ENCODE assay signal across 12 cellular contexts in genomic region chr5:161751265-161751664, GRCh38.
A peak's percentile ranks its signal among the peaks of the same experiment; 100 is the strongest.
DNase-seq lines count a peak whose midpoint lies in the region; TF ChIP-seq lines count a peak whose summit lies in the region.
"Had no signal": no experiment of that assay in that cellular context is flagged by ENCODE, and none has a peak within 500 bp of the region (broad histone marks: within the 10 kb centered on the region; RNA-seq: fewer than 3 reads in every experiment).

No MANE protein-coding gene starts in this region.

- DNase-seq in H4 (ENCODE audit: low spot score) (peak; percentile 6), NB4 (ENCODE audit: low read depth) (peak; percentile 4), endodermal cell (peak; percentile 61), iPS-NIHi11 (ENCODE audit: low spot score) (no peak), Ammon's horn (ENCODE audit: low spot score) (no peak), colonic mucosa (no peak)
- DNase-seq: Calu3, DMS 273 treated with DMSO at 0.1 percent for 48 hours, GOT3, KBM-7 had no signal

- H3K27ac Mint-ChIP-seq in endodermal cell, result no peak overlapping the region

- H3K27ac ChIP-seq in endodermal cell (ENCODE audit: low read depth, low read length) (no peak overlapping the region), colonic mucosa (no peak overlapping the region)
- H3K27ac ChIP-seq: BLaER1, HL-60 had no signal

- H3K9me3 Mint-ChIP-seq in endodermal cell, result peaks cover 2% of the 10 kb centered on the region

- H3K4me1 ChIP-seq in endodermal cell (ENCODE audit: control insufficient read depth, insufficient read depth, low read length) (no peaks in the 10 kb centered on the region), colonic mucosa (no peaks in the 10 kb centered on the region)
- H3K4me1 ChIP-seq: BLaER1 had no signal

- TF ChIP-seq CTCF in NB4 (IDR thresholded peaks at IDR 0.05; ENCODE audit: low read depth, low read length), result no peak
- peak; percentile 19 for TF ChIP-seq CTCF in endodermal cell (conservative IDR thresholded peaks at IDR 0.05)
- TF ChIP-seq CTCF in colonic mucosa (IDR thresholded peaks at IDR 0.05), result no peak

- intact Hi-C loops in colonic mucosa (cut with DNase I), result no loop called here

- no peak overlapping the region for H3K4me3 ChIP-seq in NB4 (ENCODE audit: low read depth, low read length)
- no peak overlapping the region for H3K4me3 ChIP-seq in endodermal cell (ENCODE audit: low read length)
- no peak overlapping the region for H3K4me3 ChIP-seq in colonic mucosa
- H3K4me3 ChIP-seq: BLaER1 had no signal

- H3K36me3 Mint-ChIP-seq in endodermal cell (ENCODE audit: low read depth), result no peaks in the 10 kb centered on the region

- H3K36me3 ChIP-seq in endodermal cell (ENCODE audit: control insufficient read depth, insufficient read depth, low read length) (no peaks in the 10 kb centered on the region), colonic mucosa (no peaks in the 10 kb centered on the region)
- H3K36me3 ChIP-seq: BLaER1 had no signal

- H3K9ac ChIP-seq in endodermal cell (ENCODE audit: extremely low read depth, low read length, poor library complexity, severe bottlenecking) (no peak overlapping the region), colonic mucosa (ENCODE audit: low read depth in 2 of 2, low read length in 2 of 2) (no peak overlapping the region)
- H3K9ac ChIP-seq: BLaER1 had no signal

- no peak overlapping the region for H3K4me3 Mint-ChIP-seq in endodermal cell

- H3K9me3 ChIP-seq in endodermal cell (ENCODE audit: control insufficient read depth, low read length), result no peaks in the 10 kb centered on the region
- H3K9me3 ChIP-seq in colonic mucosa, result no peaks in the 10 kb centered on the region
- H3K9me3 ChIP-seq: BLaER1 had no signal

- WGBS in endodermal cell (ENCODE audit: insufficient coverage in 1 of 2, insufficient read length in 1 of 2), 2 experiments, result 84 to 92% methylated on average over 4 to 10 of the region's 10 CpGs

- H3K27me3 ChIP-seq in endodermal cell (ENCODE audit: control insufficient read depth, insufficient read depth, low read length, poor library complexity, severe bottlenecking) (no peaks in the 10 kb centered on the region), colonic mucosa (no peaks in the 10 kb centered on the region)
- H3K27me3 ChIP-seq: BLaER1 had no signal

- H3K27me3 Mint-ChIP-seq in endodermal cell (ENCODE audit: insufficient read depth), result no peaks in the 10 kb centered on the region

- H3K4me1 Mint-ChIP-seq in endodermal cell, result no peaks in the 10 kb centered on the region

- TF ChIP-seq POLR2A in NB4 (IDR thresholded peaks at IDR 0.05; ENCODE audit: extremely low read depth, insufficient read length), result no peak

Comparison
In these comparisons a context has a peak if more than half of its experiments do, and no peak if none do; other contexts are left out.
1. DNase-seq: peak in H4 (single experiment), NB4 (single experiment) and endodermal cell (single experiment); none in iPS-NIHi11 (single experiment), Ammon's horn (single experiment) and colonic mucosa (single experiment).